1 cellular context compared by ENCODE assay signal in the genomic region with DNA sequence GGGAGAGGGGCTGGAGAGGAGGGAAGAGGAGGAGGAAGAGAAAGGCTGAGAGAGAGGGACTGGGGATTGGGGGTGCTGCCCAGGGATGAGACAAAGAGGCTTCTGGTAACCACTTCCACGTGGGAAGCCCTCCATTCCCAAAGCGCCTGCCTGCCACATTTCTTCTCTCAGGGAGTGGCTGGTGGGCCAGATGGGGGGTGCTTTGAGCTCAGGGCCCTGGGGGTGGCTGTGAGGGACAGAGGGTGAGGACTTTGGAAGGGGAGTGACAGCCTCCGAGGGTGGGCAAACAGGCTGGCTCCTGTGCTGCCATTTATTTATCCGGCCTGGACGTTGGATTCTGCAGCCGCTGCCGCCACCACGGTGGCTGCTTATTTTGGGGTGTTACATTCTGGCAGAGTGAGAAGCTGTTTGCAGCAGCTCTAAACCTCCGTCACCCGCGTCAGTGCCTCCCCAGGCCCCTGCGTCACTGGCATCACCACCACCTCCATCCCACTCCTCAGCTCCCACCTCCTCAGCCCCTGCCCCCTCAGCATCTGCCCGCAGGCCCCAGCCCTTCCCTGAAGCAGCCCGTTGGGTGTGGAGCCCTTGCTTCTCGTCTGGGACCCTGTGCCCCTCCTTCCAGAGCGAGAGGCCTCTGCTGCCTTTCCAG.
TF ChIP-seq lines count a peak whose summit lies in the region.

No MANE protein-coding gene starts in this region.

TF ChIP-seq in WTC11, 78 proteins besides CTCF, POLR2A, EP300 and RAD21 (continued from another document):
- TF ChIP-seq ZNF396 (CRISPR knock-in tag; IDR thresholded peaks at IDR 0.05; ENCODE audit: borderline replicate concordance) (no peak), PRDM15 (CRISPR knock-in tag; IDR thresholded peaks at IDR 0.05) (no peak), OVOL2 (CRISPR knock-in tag; IDR thresholded peaks at IDR 0.05; ENCODE audit: borderline replicate concordance) (no peak), MLX (CRISPR knock-in tag; IDR thresholded peaks at IDR 0.05) (no peak), RORB (CRISPR knock-in tag; IDR thresholded peaks at IDR 0.05) (no peak), ZNF263 (CRISPR knock-in tag; IDR thresholded peaks at IDR 0.05; ENCODE audit: low read depth) (no peak), CBFB (CRISPR knock-in tag; IDR thresholded peaks at IDR 0.05; ENCODE audit: low read depth) (no peak), GABPB1 (CRISPR knock-in tag; IDR thresholded peaks at IDR 0.05) (no peak), ZNF423 (CRISPR knock-in tag; IDR thresholded peaks at IDR 0.05) (no peak), ATF1 (CRISPR knock-in tag; IDR thresholded peaks at IDR 0.05) (no peak)
- TF ChIP-seq, protein P1, sequence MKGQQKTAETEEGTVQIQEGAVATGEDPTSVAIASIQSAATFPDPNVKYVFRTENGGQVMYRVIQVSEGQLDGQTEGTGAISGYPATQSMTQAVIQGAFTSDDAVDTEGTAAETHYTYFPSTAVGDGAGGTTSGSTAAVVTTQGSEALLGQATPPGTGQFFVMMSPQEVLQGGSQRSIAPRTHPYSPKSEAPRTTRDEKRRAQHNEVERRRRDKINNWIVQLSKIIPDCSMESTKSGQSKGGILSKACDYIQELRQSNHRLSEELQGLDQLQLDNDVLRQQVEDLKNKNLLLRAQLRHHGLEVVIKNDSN (CRISPR knock-in tag; IDR thresholded peaks at IDR 0.05), result no peak
- TF ChIP-seq, protein P2, sequence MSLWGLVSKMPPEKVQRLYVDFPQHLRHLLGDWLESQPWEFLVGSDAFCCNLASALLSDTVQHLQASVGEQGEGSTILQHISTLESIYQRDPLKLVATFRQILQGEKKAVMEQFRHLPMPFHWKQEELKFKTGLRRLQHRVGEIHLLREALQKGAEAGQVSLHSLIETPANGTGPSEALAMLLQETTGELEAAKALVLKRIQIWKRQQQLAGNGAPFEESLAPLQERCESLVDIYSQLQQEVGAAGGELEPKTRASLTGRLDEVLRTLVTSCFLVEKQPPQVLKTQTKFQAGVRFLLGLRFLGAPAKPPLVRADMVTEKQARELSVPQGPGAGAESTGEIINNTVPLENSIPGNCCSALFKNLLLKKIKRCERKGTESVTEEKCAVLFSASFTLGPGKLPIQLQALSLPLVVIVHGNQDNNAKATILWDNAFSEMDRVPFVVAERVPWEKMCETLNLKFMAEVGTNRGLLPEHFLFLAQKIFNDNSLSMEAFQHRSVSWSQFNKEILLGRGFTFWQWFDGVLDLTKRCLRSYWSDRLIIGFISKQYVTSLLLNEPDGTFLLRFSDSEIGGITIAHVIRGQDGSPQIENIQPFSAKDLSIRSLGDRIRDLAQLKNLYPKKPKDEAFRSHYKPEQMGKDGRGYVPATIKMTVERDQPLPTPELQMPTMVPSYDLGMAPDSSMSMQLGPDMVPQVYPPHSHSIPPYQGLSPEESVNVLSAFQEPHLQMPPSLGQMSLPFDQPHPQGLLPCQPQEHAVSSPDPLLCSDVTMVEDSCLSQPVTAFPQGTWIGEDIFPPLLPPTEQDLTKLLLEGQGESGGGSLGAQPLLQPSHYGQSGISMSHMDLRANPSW (CRISPR knock-in tag; conservative IDR thresholded peaks at IDR 0.05; ENCODE audit: low read depth), result no peak
- TF ChIP-seq, protein P3, sequence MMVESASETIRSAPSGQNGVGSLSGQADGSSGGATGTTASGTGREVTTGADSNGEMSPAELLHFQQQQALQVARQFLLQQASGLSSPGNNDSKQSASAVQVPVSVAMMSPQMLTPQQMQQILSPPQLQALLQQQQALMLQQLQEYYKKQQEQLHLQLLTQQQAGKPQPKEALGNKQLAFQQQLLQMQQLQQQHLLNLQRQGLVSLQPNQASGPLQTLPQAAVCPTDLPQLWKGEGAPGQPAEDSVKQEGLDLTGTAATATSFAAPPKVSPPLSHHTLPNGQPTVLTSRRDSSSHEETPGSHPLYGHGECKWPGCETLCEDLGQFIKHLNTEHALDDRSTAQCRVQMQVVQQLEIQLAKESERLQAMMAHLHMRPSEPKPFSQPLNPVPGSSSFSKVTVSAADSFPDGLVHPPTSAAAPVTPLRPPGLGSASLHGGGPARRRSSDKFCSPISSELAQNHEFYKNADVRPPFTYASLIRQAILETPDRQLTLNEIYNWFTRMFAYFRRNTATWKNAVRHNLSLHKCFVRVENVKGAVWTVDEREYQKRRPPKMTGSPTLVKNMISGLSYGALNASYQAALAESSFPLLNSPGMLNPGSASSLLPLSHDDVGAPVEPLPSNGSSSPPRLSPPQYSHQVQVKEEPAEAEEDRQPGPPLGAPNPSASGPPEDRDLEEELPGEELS (CRISPR knock-in tag; IDR thresholded peaks at IDR 0.05), result no peak
